In the genomic region with DNA sequence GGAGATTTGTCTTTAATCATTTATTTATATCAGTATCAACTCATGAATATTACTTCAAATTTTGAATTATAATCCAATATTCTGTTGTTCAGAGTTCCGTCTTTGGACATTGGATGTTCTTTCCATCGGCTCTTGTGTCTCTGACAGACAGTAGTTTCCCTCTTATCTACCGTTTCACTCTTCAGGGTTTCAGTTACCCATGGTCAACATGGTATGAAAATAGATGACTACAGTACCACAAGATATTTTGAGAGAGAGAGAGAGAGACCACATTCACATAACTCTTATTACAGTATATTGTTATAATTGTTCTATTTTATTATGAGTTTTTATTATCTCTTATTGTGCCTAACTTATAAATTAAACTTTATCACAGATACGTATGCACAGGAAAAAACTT, we compare ENCODE assay signal across 38 cellular contexts. TPM values are rescaled to one million over a fixed set of nuclear protein-coding genes. Genes with fewer than 3 reads are reported as not detected.
"Had no signal": no experiment of that assay in that cellular context is flagged by ENCODE, and none has a peak within 500 bp of the region (broad histone marks: within the 10 kb centered on the region; RNA-seq: fewer than 3 reads in every experiment).

No MANE protein-coding gene starts in this region.

- H3K4me1 ChIP-seq: ascending aorta, breast epithelium had no signal

- H3K4me3 ChIP-seq: adrenal gland, ascending aorta, body of pancreas, breast epithelium, cardiac muscle cell had no signal

- H3K36me3 Mint-ChIP-seq: activated naive CD4-positive, alpha-beta T cell treated with anti-CD3 and anti-CD28 coated beads, Interleukin-2, amount 10 ng/mL, durations not matched to agents 7 days and 5 days; activated naive CD4-positive, alpha-beta T cell treated with anti-CD3 and anti-CD28 coated beads, Interleukin-2, amount 50 U/mL, for 24 hours; activated naive CD4-positive, alpha-beta T cell treated with anti-CD3 and anti-CD28 coated beads, Interleukin-2, amount 50 U/mL, for 72 hours; activated naive CD8-positive, alpha-beta T cell; activated naive CD8-positive, alpha-beta T cell treated with anti-CD3 and anti-CD28 coated beads for 36 hours; activated naive CD8-positive, alpha-beta T cell treated with anti-CD3 and anti-CD28 coated beads, Interleukin-2, amount 10 ng/mL, durations not matched to agents 7 days and 5 days had no signal

- H3K9me3 ChIP-seq: adrenal gland, ascending aorta, body of pancreas, breast epithelium had no signal

- H3K4me3 Mint-ChIP-seq: activated naive CD4-positive, alpha-beta T cell treated with anti-CD3 and anti-CD28 coated beads for 36 hours; activated naive CD4-positive, alpha-beta T cell treated with anti-CD3 and anti-CD28 coated beads, Interleukin-2, amount 10 ng/mL, durations not matched to agents 7 days and 5 days; activated naive CD4-positive, alpha-beta T cell treated with anti-CD3 and anti-CD28 coated beads, Interleukin-2, amount 50 U/mL, for 24 hours; activated naive CD8-positive, alpha-beta T cell; activated naive CD8-positive, alpha-beta T cell treated with anti-CD3 and anti-CD28 coated beads for 36 hours; activated naive CD8-positive, alpha-beta T cell treated with anti-CD3 and anti-CD28 coated beads, Interleukin-2, amount 10 ng/mL, durations not matched to agents 7 days and 5 days; activated naive CD8-positive, alpha-beta T cell treated with anti-CD3 and anti-CD28 coated beads, Interleukin-2, amount 50 U/mL, for 24 hours; activated T-cell treated with anti-CD3 and anti-CD28 coated beads, Interleukin-2, amount 50 U/mL, for 24 hours; activated T-cell treated with anti-CD3 and anti-CD28 coated beads, Interleukin-2, amount 50 U/mL, for 4 hours; activated T-cell treated with anti-CD3 and anti-CD28 coated beads, Interleukin-2, amount 50 U/mL, for 72 hours; activated T-helper 1 cell treated with anti-CD3 and anti-CD28 coated beads, Interleukin-12 subunit alpha, Interleukin-12 subunit beta, Interleukin-2, Interleukin-4 antibody, amounts not matched to agents 30 ng/mL and 10 ng/mL and 1 ng/mL, durations not matched to agents 14 hours and 24 hours and 36 hours; activated T-helper 17 cell treated with anti-CD3 and anti-CD28 coated beads, Interleukin-2, amount 50 U/mL, for 72 hours; brain; central memory CD8-positive, alpha-beta T cell had no signal

- DNase-seq: activated effector memory CD4-positive, alpha-beta T cell treated with anti-CD3 and anti-CD28 coated beads, Interleukin-2, amount 50 U/mL, for 16 hours; activated gamma-delta T cell; activated gamma-delta T cell treated with Interleukin-2 at 50 U/mL for 16 hours; activated naive CD4-positive, alpha-beta T cell; activated naive CD4-positive, alpha-beta T cell treated with anti-CD3 and anti-CD28 coated beads for 36 hours; activated naive CD4-positive, alpha-beta T cell treated with anti-CD3 and anti-CD28 coated beads, Interleukin-2, amount 10 ng/mL, durations not matched to agents 7 days and 5 days; activated naive CD4-positive, alpha-beta T cell treated with anti-CD3 and anti-CD28 coated beads, Interleukin-2, amount 50 U/mL, for 16 hours; activated naive CD4-positive, alpha-beta T cell treated with Interleukin-2 at 50 U/mL for 16 hours; activated naive CD8-positive, alpha-beta T cell treated with anti-CD3 and anti-CD28 coated beads for 36 hours; activated naive CD8-positive, alpha-beta T cell treated with anti-CD3 and anti-CD28 coated beads, Interleukin-2, amount 10 ng/mL, durations not matched to agents 7 days and 5 days; activated naive CD8-positive, alpha-beta T cell treated with anti-CD3 and anti-CD28 coated beads, Interleukin-2, amount 50 U/mL, for 24 hours; activated T-cell treated with anti-CD3 and anti-CD28 coated beads for 4 hours; activated T-cell treated with anti-CD3 and anti-CD28 coated beads, Interleukin-2, amount 50 U/mL, for 1 hour; activated T-cell treated with anti-CD3 and anti-CD28 coated beads, Interleukin-2, amount 50 U/mL, for 24 hours; activated T-cell treated with anti-CD3 and anti-CD28 coated beads, Interleukin-2, amount 50 U/mL, for 4 hours; activated T-cell treated with anti-CD3 and anti-CD28 coated beads, Interleukin-2, amount 50 U/mL, for 48 hours; activated T-cell treated with anti-CD3 and anti-CD28 coated beads, Interleukin-2, amount 50 U/mL, for 72 hours; adrenal gland; amniotic stem cell; amygdala; anterior cingulate cortex; aorta; body of pancreas; brain microvascular endothelial cell; caudate nucleus; central memory CD4-positive, alpha-beta T cell; cerebellar nuclear complex had no signal

- H3K27me3 ChIP-seq: adrenal gland, ascending aorta, body of pancreas, brain microvascular endothelial cell, breast epithelium, cardiac muscle cell had no signal

- H3K27ac ChIP-seq: adrenal gland, ascending aorta, body of pancreas, brain microvascular endothelial cell, breast epithelium, cardiac muscle cell had no signal

- ATAC-seq: activated naive CD4-positive, alpha-beta T cell treated with anti-CD3 and anti-CD28 coated beads, Interleukin-2, amount 50 U/mL, for 72 hours; activated naive CD8-positive, alpha-beta T cell treated with anti-CD3 and anti-CD28 coated beads, Interleukin-2, amount 50 U/mL, for 24 hours; activated T-cell treated with anti-CD3 and anti-CD28 coated beads, Interleukin-2, amount 50 U/mL, for 4 hours; activated T-cell treated with anti-CD3 and anti-CD28 coated beads, Interleukin-2, amount 50 U/mL, for 72 hours; activated T-helper 17 cell treated with anti-CD3 and anti-CD28 coated beads, Interleukin-2, amount 50 U/mL, for 72 hours; body of pancreas had no signal

- H3K4me1 Mint-ChIP-seq: activated naive CD4-positive, alpha-beta T cell treated with anti-CD3 and anti-CD28 coated beads, Interleukin-2, amount 10 ng/mL, durations not matched to agents 7 days and 5 days; activated naive CD4-positive, alpha-beta T cell treated with anti-CD3 and anti-CD28 coated beads, Interleukin-2, amount 50 U/mL, for 24 hours; activated naive CD8-positive, alpha-beta T cell treated with anti-CD3 and anti-CD28 coated beads for 36 hours; activated naive CD8-positive, alpha-beta T cell treated with anti-CD3 and anti-CD28 coated beads, Interleukin-2, amount 10 ng/mL, durations not matched to agents 7 days and 5 days; activated naive CD8-positive, alpha-beta T cell treated with anti-CD3 and anti-CD28 coated beads, Interleukin-2, amount 50 U/mL, for 24 hours; activated T-helper 17 cell treated with anti-CD3 and anti-CD28 coated beads, Interleukin-2, amount 50 U/mL, for 72 hours; central memory CD8-positive, alpha-beta T cell had no signal

- H3K27ac Mint-ChIP-seq: activated naive CD4-positive, alpha-beta T cell treated with anti-CD3 and anti-CD28 coated beads for 36 hours; activated naive CD4-positive, alpha-beta T cell treated with anti-CD3 and anti-CD28 coated beads, Interleukin-2, amount 10 ng/mL, durations not matched to agents 7 days and 5 days; activated naive CD4-positive, alpha-beta T cell treated with anti-CD3 and anti-CD28 coated beads, Interleukin-2, amount 50 U/mL, for 24 hours; activated naive CD4-positive, alpha-beta T cell treated with anti-CD3 and anti-CD28 coated beads, Interleukin-2, amount 50 U/mL, for 72 hours; activated naive CD8-positive, alpha-beta T cell; activated naive CD8-positive, alpha-beta T cell treated with anti-CD3 and anti-CD28 coated beads for 36 hours; activated naive CD8-positive, alpha-beta T cell treated with anti-CD3 and anti-CD28 coated beads, Interleukin-2, amount 10 ng/mL, durations not matched to agents 7 days and 5 days; activated naive CD8-positive, alpha-beta T cell treated with anti-CD3 and anti-CD28 coated beads, Interleukin-2, amount 50 U/mL, for 24 hours; activated T-cell treated with anti-CD3 and anti-CD28 coated beads, Interleukin-2, amount 50 U/mL, for 24 hours; activated T-cell treated with anti-CD3 and anti-CD28 coated beads, Interleukin-2, amount 50 U/mL, for 72 hours; activated T-helper 1 cell treated with anti-CD3 and anti-CD28 coated beads, Interleukin-12 subunit alpha, Interleukin-12 subunit beta, Interleukin-2, Interleukin-4 antibody, amounts not matched to agents 30 ng/mL and 10 ng/mL and 1 ng/mL, durations not matched to agents 14 hours and 24 hours and 36 hours; activated T-helper 17 cell treated with anti-CD3 and anti-CD28 coated beads, Interleukin-2, amount 50 U/mL, for 72 hours; activated T-helper 2 cell treated with anti-CD3 and anti-CD28 coated beads, Interferon-gamma antibody, Interleukin-2, Interleukin-4, amounts not matched to agents 10 μg/mL and 5 μg/mL and 100 μg/mL, durations not matched to agents 14 hours and 24 hours and 36 hours; brain had no signal

- H3K36me3 ChIP-seq: adrenal gland, ascending aorta, brain microvascular endothelial cell, breast epithelium, cardiac muscle cell had no signal

- H3K27me3 Mint-ChIP-seq: brain had no signal

- H3K9me3 Mint-ChIP-seq: activated naive CD4-positive, alpha-beta T cell treated with anti-CD3 and anti-CD28 coated beads for 36 hours; activated naive CD4-positive, alpha-beta T cell treated with anti-CD3 and anti-CD28 coated beads, Interleukin-2, amount 10 ng/mL, durations not matched to agents 7 days and 5 days; activated naive CD4-positive, alpha-beta T cell treated with anti-CD3 and anti-CD28 coated beads, Interleukin-2, amount 50 U/mL, for 24 hours; activated naive CD4-positive, alpha-beta T cell treated with anti-CD3 and anti-CD28 coated beads, Interleukin-2, amount 50 U/mL, for 72 hours; activated naive CD8-positive, alpha-beta T cell treated with anti-CD3 and anti-CD28 coated beads for 36 hours; activated naive CD8-positive, alpha-beta T cell treated with anti-CD3 and anti-CD28 coated beads, Interleukin-2, amount 10 ng/mL, durations not matched to agents 7 days and 5 days; activated naive CD8-positive, alpha-beta T cell treated with anti-CD3 and anti-CD28 coated beads, Interleukin-2, amount 50 U/mL, for 24 hours; activated T-cell treated with anti-CD3 and anti-CD28 coated beads, Interleukin-2, amount 50 U/mL, for 24 hours; activated T-cell treated with anti-CD3 and anti-CD28 coated beads, Interleukin-2, amount 50 U/mL, for 4 hours; activated T-cell treated with anti-CD3 and anti-CD28 coated beads, Interleukin-2, amount 50 U/mL, for 72 hours; activated T-helper 1 cell treated with anti-CD3 and anti-CD28 coated beads, Interleukin-12 subunit alpha, Interleukin-12 subunit beta, Interleukin-2, Interleukin-4 antibody, amounts not matched to agents 30 ng/mL and 10 ng/mL and 1 ng/mL, durations not matched to agents 14 hours and 24 hours and 36 hours; activated T-helper 2 cell treated with anti-CD3 and anti-CD28 coated beads, Interferon-gamma antibody, Interleukin-2, Interleukin-4, amounts not matched to agents 10 μg/mL and 5 μg/mL and 100 μg/mL, durations not matched to agents 14 hours and 24 hours and 36 hours; central memory CD8-positive, alpha-beta T cell had no signal

RNA-seq across cellular contexts. Expression of gene SHTN1, which starts 6.8 kb away (rescaled TPM):
- total RNA-seq: activated T-helper 1 cell treated with anti-CD3 and anti-CD28 coated beads, Interleukin-12 subunit alpha, Interleukin-12 subunit beta, Interleukin-2, Interleukin-4 antibody, amounts not matched to agents 30 ng/mL and 10 ng/mL and 1 ng/mL, durations not matched to agents 14 hours and 24 hours and 36 hours; activated T-helper 2 cell treated with anti-CD3 and anti-CD28 coated beads, Interferon-gamma antibody, Interleukin-2, Interleukin-4, amounts not matched to agents 10 μg/mL and 5 μg/mL and 100 μg/mL, durations not matched to agents 14 hours and 24 hours and 36 hours had no signal
